ENCODE assay signal across 10 cellular contexts in the genomic region with DNA sequence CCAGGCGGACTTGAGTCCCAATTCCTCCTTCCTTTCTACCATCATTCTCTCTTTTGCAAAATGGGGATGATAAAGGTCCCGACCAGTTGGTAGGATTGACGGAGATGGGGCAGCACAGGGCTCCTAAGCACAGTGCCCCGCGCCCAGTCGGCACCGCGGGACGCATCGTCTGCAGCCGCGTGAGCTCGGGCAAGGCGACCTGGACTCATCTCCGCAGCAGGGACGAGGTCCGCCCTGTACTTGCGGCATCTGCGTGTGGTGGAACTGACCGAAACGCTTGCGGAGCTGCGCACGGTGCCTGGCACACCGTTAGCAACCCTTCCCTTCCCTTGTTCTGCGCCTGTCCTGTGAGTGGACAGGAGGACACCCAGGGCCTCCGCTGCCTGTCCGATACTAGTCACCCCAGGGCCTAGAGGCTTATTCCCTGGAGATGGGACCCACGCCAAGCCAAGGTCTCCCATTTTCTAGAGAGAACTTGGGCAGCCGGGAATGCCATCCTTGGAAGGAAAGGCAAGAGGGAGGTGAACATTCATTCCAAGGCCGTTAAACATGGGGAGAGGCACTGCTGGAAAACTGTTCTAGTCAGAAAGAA.
DNase-seq lines count a peak whose midpoint lies in the region; ATAC-seq and TF ChIP-seq lines count a peak whose summit lies in the region.
"Had no signal": no experiment of that assay in that cellular context is flagged by ENCODE, and none has a peak within 500 bp of the region (broad histone marks: within the 10 kb centered on the region; RNA-seq: fewer than 3 reads in every experiment).

No MANE protein-coding gene starts in this region.

- H3K27ac Mint-ChIP-seq in MCF 10A (ENCODE audit: low read depth, unreplicated experiment), result no peak overlapping the region

- ATAC-seq in upper lobe of left lung (ENCODE audit: low FRiP score in 2 of 2), result peak in 1 of 2 donors; percentile 44

- TF ChIP-seq EP300 in upper lobe of left lung (IDR thresholded peaks at IDR 0.05), result no peak

- H3K36me3 ChIP-seq in mucosa of rectum (ENCODE audit: control insufficient read depth in 2 of 2, insufficient read depth in 2 of 2, low read length in 2 of 2) (no peaks in the 10 kb centered on the region), upper lobe of left lung (no peaks in the 10 kb centered on the region)

- peaks cover 10% of the 10 kb centered on the region for H3K4me1 Mint-ChIP-seq in MCF 10A (ENCODE audit: insufficient read depth, unreplicated experiment)

- H3K27me3 ChIP-seq in mucosa of rectum (ENCODE audit: control insufficient read depth in 2 of 2, insufficient read depth in 2 of 2, low read length in 2 of 2), result peaks cover 6 to 8% of the 10 kb centered on the region in 2 donors
- H3K27me3 ChIP-seq in upper lobe of left lung, result peaks cover 0 to 12% (median 4%) of the 10 kb centered on the region in 4 donors

- peaks cover 0 to 6% of the 10 kb centered on the region in 2 donors for H3K9me3 ChIP-seq in mucosa of rectum (ENCODE audit: control insufficient read depth in 2 of 2, low read length in 2 of 2)
- H3K9me3 ChIP-seq in upper lobe of left lung, result peaks cover 0 to 12% (median 9%) of the 10 kb centered on the region in 4 donors

- no peak overlapping the region for H3K27ac ChIP-seq in coronary artery
- H3K27ac ChIP-seq in mucosa of rectum (ENCODE audit: low read depth in 2 of 2, low read length in 2 of 2), result no peak overlapping the region
- H3K27ac ChIP-seq in upper lobe of left lung, result peak overlapping the region in 2 of 4 donors; percentile 24 to 40

- no peak overlapping the region for H3K4me3 Mint-ChIP-seq in MCF 10A (ENCODE audit: unreplicated experiment)

- WGBS in upper lobe of left lung, 2 donors, result 51 to 55% methylated on average over 9 to 27 of the region's 31 CpGs

- TF ChIP-seq CTCF in MCF 10A (IDR thresholded peaks at IDR 0.05; ENCODE audit: unreplicated experiment) (no peak), coronary artery (IDR thresholded peaks at IDR 0.05) (no peak), upper lobe of left lung (IDR thresholded peaks at IDR 0.05) (no peak)

- DNase-seq in T47D (ENCODE audit: low read depth in 1 of 2, low spot score in 1 of 2) (peak; percentile 16 to 34), MCF 10A (ENCODE audit: unreplicated experiment) (no peak), coronary artery (ENCODE audit: low spot score) (no peak), upper lobe of left lung (peak in 1 of 2 donors; percentile 69), GOT3 (lab: John Stamatoyannopoulos, UW) (no peak), germinal center (ENCODE audit: low spot score) (no peak), cerebellar nuclear complex (lab: John Stamatoyannopoulos, UW) (no peak)
- DNase-seq: Caco-2, NCI-H1105 treated with DMSO at 0.1 percent for 48 hours had no signal

- CTCF ChIA-PET in MCF 10A (lab: Yijun Ruan, JAX), result interaction anchor here (0.6 to 2.1 kb wide), 37 partner anchors 9 to 937 kb away, joined by 3 to 27 read pairs (median 3); no protein-coding TSS in a partner anchor

- H3K9ac ChIP-seq in mucosa of rectum (ENCODE audit: low read depth in 1 of 2, low read length in 2 of 2), result no peak overlapping the region

- no peaks in the 10 kb centered on the region for H3K36me3 Mint-ChIP-seq in MCF 10A (ENCODE audit: insufficient read depth, unreplicated experiment)

- POLR2A ChIA-PET in MCF 10A (lab: Yijun Ruan, JAX), result interaction anchor here (0.9 to 1.3 kb wide), 3 partner anchors 16 to 148 kb away, joined by 3 to 4 read pairs (median 4); no protein-coding TSS in a partner anchor

- H3K9me3 Mint-ChIP-seq in MCF 10A (ENCODE audit: unreplicated experiment), result no peaks in the 10 kb centered on the region

- H3K4me3 ChIP-seq in coronary artery, result peak overlapping the region; percentile 68
- peak overlapping the region; percentile 59 to 61 for H3K4me3 ChIP-seq in mucosa of rectum (ENCODE audit: low read length in 2 of 2)
- H3K4me3 ChIP-seq in upper lobe of left lung, result peak overlapping the region in 3 of 4 donors; percentile 16 to 38 (median 37)

- in situ Hi-C loops in T47D (cut with HindIII; ENCODE audit: low pct_unique_long_range_greater_than_20kb, low sequenced_read_pairs), result no loop called here

- BruUV-seq in MCF 10A (replicated peaks; lab: Mats Ljungman, UMichigan), result no TSS peak

- H3K4me1 ChIP-seq in mucosa of rectum (ENCODE audit: control insufficient read depth in 2 of 2, insufficient read depth in 2 of 2, low read length in 2 of 2) (peaks cover 0 to 3% of the 10 kb centered on the region in 2 donors), upper lobe of left lung (peaks cover 8 to 15% (median 12%) of the 10 kb centered on the region in 4 donors)

- H3K27me3 Mint-ChIP-seq in MCF 10A (ENCODE audit: insufficient read depth, unreplicated experiment), result no peaks in the 10 kb centered on the region

- TF ChIP-seq POLR2A in upper lobe of left lung (IDR thresholded peaks at IDR 0.05), result no peak

- intact Hi-C loops in MCF 10A (cut with micrococcal nuclease), result loop anchor here (1.0 to 10.0 kb wide), 5 partner anchors 128 to 363 kb away; no protein-coding TSS in a partner anchor

Comparison
In these comparisons a context has a peak if more than half of its experiments do, and no peak if none do; other contexts are left out.
1. DNase-seq: peak in T47D (2 of 2); none in MCF 10A (single experiment), coronary artery (single experiment), GOT3 (single experiment), germinal center (single experiment) and cerebellar nuclear complex (0 of 2).
2. Peak in every context shown above with its lines, with median percentiles within 50 percentile points of each other: H3K4me3 ChIP-seq.